Comparison of ENCODE assay signal across 8 cellular contexts in genomic region chr1:22131875-22132486, GRCh38. TPM values are rescaled to one million over a fixed set of nuclear protein-coding genes. Genes with fewer than 3 reads are reported as not detected.
DNase-seq lines count a peak whose midpoint lies in the region; ATAC-seq and FAIRE-seq lines count a peak whose summit lies in the region.

No MANE protein-coding gene starts in this region.

- DNase-seq in AG08396 (ENCODE audit: low spot score) (peak; percentile 55), H7 (peak; percentile 98), RCC 7860 (ENCODE audit: low spot score) (peak; percentile 23), hepatic stellate cell (ENCODE audit: low spot score) (peak; percentile 46)
- DNase-seq in activated gamma-delta T cell treated with anti-CD3 and anti-CD28 coated beads, Interleukin-2, amount 50 U/mL, for 16 hours (ENCODE audit: low read depth): peak; percentile 33
- DNase-seq in stimulated activated CD4-positive, alpha-beta T cell treated with anti-CD3 and anti-CD28 coated beads, Interleukin-2, amount 100 ng/mL, for 24 hours: peak; percentile 71 to 76

- no peak for ATAC-seq in HG03469 (IDR thresholded peaks at IDR 0.05; ENCODE audit: unreplicated experiment)
- no peak for ATAC-seq in HG02610 (IDR thresholded peaks at IDR 0.05; ENCODE audit: unreplicated experiment)

- no peak overlapping the region for H3K4me3 ChIP-seq in H7 (ENCODE audit: insufficient read depth, low read depth, low read length)

- no peaks in the 10 kb centered on the region for H3K36me3 ChIP-seq in H7 (replicated peaks; ENCODE audit: control insufficient read depth, insufficient read depth, low read length)

- H3K27me3 ChIP-seq in H7 (ENCODE audit: control insufficient read depth, insufficient read depth, low read length): no peaks in the 10 kb centered on the region

- FAIRE-seq in RCC 7860 (lab: Jason Lieb, UNC): no peak

RNA-seq across cellular contexts. Expression of gene WNT4, which starts 10.9 kb away (rescaled TPM):
- total RNA-seq in H7 (2014; rRNA removed; shearing (Covaris generic)): 0.33 and 0.94 TPM in 2 replicates

Comparison
In these comparisons a context has a peak if more than half of its experiments do, and no peak if none do; other contexts are left out.
1. DNase-seq: peak in every context shown above with its lines; median percentile 98 in H7; 74 in stimulated activated CD4-positive, alpha-beta T cell treated with anti-CD3 and anti-CD28 coated beads, Interleukin-2, amount 100 ng/mL, for 24 hours; 55 in AG08396; 46 in hepatic stellate cell; 33 in activated gamma-delta T cell treated with anti-CD3 and anti-CD28 coated beads, Interleukin-2, amount 50 U/mL, for 16 hours; 23 in RCC 7860.